Comparison of ENCODE assay signal across 23 cellular contexts in genomic region chrX:19555683-19556082, GRCh38. TPM values are rescaled to one million over a fixed set of nuclear protein-coding genes. Genes with fewer than 3 reads are reported as not detected.
DNase-seq lines count a peak whose midpoint lies in the region; ATAC-seq and TF ChIP-seq lines count a peak whose summit lies in the region.
"Had no signal": no experiment of that assay in that cellular context is flagged by ENCODE, and none has a peak within 500 bp of the region (broad histone marks: within the 10 kb centered on the region; RNA-seq: fewer than 3 reads in every experiment).

No MANE protein-coding gene starts in this region.

- H3K36me3 Mint-ChIP-seq in natural killer cell treated with Interleukin-12 subunit alpha and Interleukin-12 subunit beta and Interleukin-15 and Interleukin-18, amount 100 ng/mL, for 72 hours: no peaks in the 10 kb centered on the region
- H3K36me3 Mint-ChIP-seq in natural killer cell (no peaks in the 10 kb centered on the region), chondrocyte (ENCODE audit: low read depth) (no peaks in the 10 kb centered on the region)

- DNase-seq in natural killer cell treated with Interleukin-12 subunit alpha and Interleukin-12 subunit beta and Interleukin-15 and Interleukin-18, amount 100 ng/mL, for 72 hours (ENCODE audit: low spot score): no peak
- DNase-seq in natural killer cell (no peak), chondrocyte (ENCODE audit: low spot score) (no peak), cerebellar cortex (ENCODE audit: low spot score) (no peak), midbrain (lab: John Stamatoyannopoulos, UW) (no peak), CD1c-positive myeloid dendritic cell (ENCODE audit: extremely low spot score) (no peak)
- DNase-seq: amygdala; caudate nucleus; DMS79; effector CD4-positive, alpha-beta T cell; gastrocnemius medialis; hypothalamus; IMR-90; lower lobe of right lung; MG63; NCI-H1417 treated with DMSO at 0.1 percent for 48 hours; NCI-H524; occipital lobe; stimulated activated CD4-positive, alpha-beta T cell treated with anti-CD3 and anti-CD28 coated beads, Interleukin-15, amount 100 ng/mL, for 24 hours had no signal

- H3K9me3 Mint-ChIP-seq in natural killer cell treated with Interleukin-12 subunit alpha and Interleukin-12 subunit beta and Interleukin-15 and Interleukin-18, amount 100 ng/mL, for 72 hours: no peaks in the 10 kb centered on the region
- H3K9me3 Mint-ChIP-seq in natural killer cell (no peaks in the 10 kb centered on the region), chondrocyte (ENCODE audit: low read depth) (no peaks in the 10 kb centered on the region)
- H3K9me3 Mint-ChIP-seq: GM23338 had no signal

- no peak for ATAC-seq in natural killer cell treated with Interleukin-12 subunit alpha and Interleukin-12 subunit beta and Interleukin-15 and Interleukin-18, amount 100 ng/mL, for 72 hours
- ATAC-seq in natural killer cell (no peak), SK-N-SH treated with all-trans-retinoic acid at 6 μM for 48 hours (peak; percentile 12; the same call in 1 of the 3 replicates)
- ATAC-seq: esophagus mucosa, gastrocnemius medialis, GM23338, lower lobe of right lung had no signal

- peak overlapping the region; percentile 89 to 91 for H3K27ac Mint-ChIP-seq in natural killer cell treated with Interleukin-12 subunit alpha and Interleukin-12 subunit beta and Interleukin-15 and Interleukin-18, amount 100 ng/mL, for 72 hours
- H3K27ac Mint-ChIP-seq in natural killer cell: peak overlapping the region in 1 of 2 donors; percentile 65
- H3K27ac Mint-ChIP-seq in chondrocyte (ENCODE audit: unreplicated experiment): peak overlapping the region; percentile 45
- H3K27ac Mint-ChIP-seq: GM23338 had no signal

- H3K27me3 Mint-ChIP-seq in natural killer cell treated with Interleukin-12 subunit alpha and Interleukin-12 subunit beta and Interleukin-15 and Interleukin-18, amount 100 ng/mL, for 72 hours: peaks cover 0 to 5% of the 10 kb centered on the region in 2 donors
- peaks cover 0 to 5% of the 10 kb centered on the region in 2 donors for H3K27me3 Mint-ChIP-seq in natural killer cell (ENCODE audit: low read depth in 2 of 2)
- H3K27me3 Mint-ChIP-seq in chondrocyte (ENCODE audit: low read depth): no peaks in the 10 kb centered on the region

- H3K4me1 Mint-ChIP-seq in natural killer cell treated with Interleukin-12 subunit alpha and Interleukin-12 subunit beta and Interleukin-15 and Interleukin-18, amount 100 ng/mL, for 72 hours (ENCODE audit: low read depth in 2 of 2): peaks cover 17 to 20% of the 10 kb centered on the region in 2 donors
- peaks cover 5 to 10% of the 10 kb centered on the region in 2 donors for H3K4me1 Mint-ChIP-seq in natural killer cell
- H3K4me1 Mint-ChIP-seq in chondrocyte (ENCODE audit: low read depth): peaks cover 12% of the 10 kb centered on the region
- H3K4me1 Mint-ChIP-seq: GM23338 had no signal

- H3K4me3 Mint-ChIP-seq in natural killer cell treated with Interleukin-12 subunit alpha and Interleukin-12 subunit beta and Interleukin-15 and Interleukin-18, amount 100 ng/mL, for 72 hours: peak overlapping the region; percentile 53
- H3K4me3 Mint-ChIP-seq in natural killer cell (no peak overlapping the region), chondrocyte (ENCODE audit: unreplicated experiment) (no peak overlapping the region)
- H3K4me3 Mint-ChIP-seq: GM23338 had no signal

- TF ChIP-seq CTCF in natural killer cell (IDR thresholded peaks at IDR 0.05): no peak
- no peak for TF ChIP-seq CTCF in chondrocyte (IDR thresholded peaks at IDR 0.05)

- intact Hi-C loops in natural killer cell (cut with micrococcal nuclease): no loop called here

TF ChIP-seq in SK-N-SH treated with all-trans-retinoic acid at 6 μM for 48 hours, 23 proteins besides CTCF, POLR2A, EP300 and RAD21:
- TF ChIP-seq ZC3H10 (CRISPR knock-in tag; IDR thresholded peaks at IDR 0.05) (no peak), ZNF70 (CRISPR knock-in tag; IDR thresholded peaks at IDR 0.05) (no peak), PPARA (CRISPR knock-in tag; IDR thresholded peaks at IDR 0.05; ENCODE audit: borderline replicate concordance) (no peak), TCF4 (CRISPR knock-in tag; IDR thresholded peaks at IDR 0.05; ENCODE audit: borderline replicate concordance) (no peak), ESRRG (CRISPR knock-in tag; IDR thresholded peaks at IDR 0.05) (no peak), CSDC2 (CRISPR knock-in tag; IDR thresholded peaks at IDR 0.05) (no peak), ZFP30 (CRISPR knock-in tag; IDR thresholded peaks at IDR 0.05) (no peak)

RNA-seq across cellular contexts. Expression of gene MAP3K15, which starts 40.4 kb away (rescaled TPM):
- under 1 TPM in 1 of 2 donors, not detected in 1; 0.17 TPM for total RNA-seq in natural killer cell treated with Interleukin-12 subunit alpha and Interleukin-12 subunit beta and Interleukin-15 and Interleukin-18, amount 100 ng/mL, for 72 hours
- total RNA-seq in natural killer cell (under 1 TPM in 1 of 3 donors, not detected in 2; 0.18 TPM), chondrocyte (0.18 to 0.22 TPM in 2 of 3 replicates, not detected in the other)
- total RNA-seq: esophagus mucosa, gastrocnemius medialis, right atrium auricular region had no signal
